Comparison of ENCODE assay signal across 14 cellular contexts in genomic region chr2:201448701-201449100, GRCh38. TPM values are rescaled to one million over a fixed set of nuclear protein-coding genes. Genes with fewer than 3 reads are reported as not detected.
DNase-seq lines count a peak whose midpoint lies in the region; ATAC-seq, FAIRE-seq and TF ChIP-seq lines count a peak whose summit lies in the region.
"Had no signal": no experiment of that assay in that cellular context is flagged by ENCODE, and none has a peak within 500 bp of the region (broad histone marks: within the 10 kb centered on the region; RNA-seq: fewer than 3 reads in every experiment).

No MANE protein-coding gene starts in this region.

- DNase-seq in HepG2 (ENCODE audit: low spot score) = no peak
- no peak for DNase-seq in right lobe of liver
- DNase-seq in activated CD4-positive, alpha-beta T cell treated with anti-CD3 and anti-CD28 coated beads, Interleukin-2, amount 50 U/mL, for 4 hours = peak; percentile 20 to 27
- DNase-seq in endodermal cell = no peak
- peak in 1 of 2 donors; percentile 22 for DNase-seq in stimulated activated naive CD8-positive, alpha-beta T cell treated with anti-CD3 and anti-CD28 coated beads, Interleukin-15, amount 100 ng/mL, for 72 hours
- no peak for DNase-seq in RPMI8226
- DNase-seq: amniotic stem cell, H7, NCI-H526 treated with DMSO at 0.1 percent for 48 hours, upper lobe of left lung had no signal

- H3K27ac Mint-ChIP-seq in endodermal cell = no peak overlapping the region
- H3K27ac Mint-ChIP-seq in stimulated activated naive CD8-positive, alpha-beta T cell treated with anti-CD3 and anti-CD28 coated beads, Interleukin-15, amount 100 ng/mL, for 72 hours = peak overlapping the region; percentile 47 to 50
- H3K27ac Mint-ChIP-seq: neural progenitor cell had no signal

- no peak overlapping the region for H3K27ac ChIP-seq in HepG2 (ENCODE audit: extremely low read length, insufficient read depth, low read length)
- no peak overlapping the region for H3K27ac ChIP-seq in right lobe of liver
- no peak overlapping the region for H3K27ac ChIP-seq in endodermal cell (ENCODE audit: low read depth, low read length)
- H3K27ac ChIP-seq: neural progenitor cell, upper lobe of left lung had no signal

- peak overlapping the region; percentile 45 for H3K4me2 ChIP-seq in HepG2 (ENCODE audit: low read depth, low read length)
- H3K4me2 ChIP-seq: neural progenitor cell had no signal

- intact Hi-C loops in HepG2 (cut with micrococcal nuclease; ENCODE audit: unreplicated experiment) = no loop called here
- intact Hi-C loops in right lobe of liver (cut with DNase I) = no loop called here

- H3K9me3 Mint-ChIP-seq in endodermal cell = no peaks in the 10 kb centered on the region
- H3K9me3 Mint-ChIP-seq in stimulated activated naive CD8-positive, alpha-beta T cell treated with anti-CD3 and anti-CD28 coated beads, Interleukin-15, amount 100 ng/mL, for 72 hours = no peaks in the 10 kb centered on the region
- H3K9me3 Mint-ChIP-seq: neural progenitor cell had no signal

- H3K36me3 Mint-ChIP-seq in endodermal cell (ENCODE audit: low read depth) = no peaks in the 10 kb centered on the region
- H3K36me3 Mint-ChIP-seq: neural progenitor cell had no signal

- no peaks in the 10 kb centered on the region for H3K9me3 ChIP-seq in HepG2 (ENCODE audit: low read length)
- no peaks in the 10 kb centered on the region for H3K9me3 ChIP-seq in right lobe of liver
- no peaks in the 10 kb centered on the region for H3K9me3 ChIP-seq in endodermal cell (ENCODE audit: control insufficient read depth, low read length)
- H3K9me3 ChIP-seq: upper lobe of left lung had no signal

- TF ChIP-seq POLR2A in HepG2 (IDR thresholded peaks at IDR 0.05; ENCODE audit: insufficient read depth in 1 of 2, low read depth in 2 of 2, low read length in 2 of 2) = no peak
- no peak for TF ChIP-seq POLR2A in right lobe of liver (IDR thresholded peaks at IDR 0.05)

- TF ChIP-seq CTCF in HepG2 (CRISPR knock-in tag; IDR thresholded peaks at IDR 0.05) (no peak), right lobe of liver (IDR thresholded peaks at IDR 0.05) (no peak), endodermal cell (conservative IDR thresholded peaks at IDR 0.05) (no peak)

- H3K4me1 ChIP-seq in HepG2 (ENCODE audit: insufficient read depth, low read length) = peaks cover 68% of the 10 kb centered on the region
- H3K4me1 ChIP-seq in right lobe of liver = peaks cover 0 to 31% (median 6%) of the 10 kb centered on the region in 4 donors
- peaks cover 7% of the 10 kb centered on the region for H3K4me1 ChIP-seq in endodermal cell (ENCODE audit: control insufficient read depth, insufficient read depth, low read length)

- H3K79me2 ChIP-seq in HepG2 (ENCODE audit: insufficient read depth, low read length) = peaks cover 30% of the 10 kb centered on the region

- 92% methylated on average over 4 of the region's 4 CpGs for WGBS in HepG2 (ENCODE audit: low lambda C conversion rate)
- 91% methylated on average over 4 of the region's 4 CpGs for WGBS in right lobe of liver (ENCODE audit: insufficient coverage, low coverage, low lambda C conversion rate, missing lambda C conversion rate)
- WGBS in endodermal cell (ENCODE audit: insufficient coverage in 1 of 2, insufficient read length in 1 of 2), 2 experiments = 82 to 92% methylated on average over 2 to 4 of the region's 4 CpGs

- no peak for TF ChIP-seq RAD21 in HepG2 (CRISPR knock-in tag; IDR thresholded peaks at IDR 0.05)

- H2AFZ ChIP-seq in HepG2 (ENCODE audit: low read length) = no peak overlapping the region
- H2AFZ ChIP-seq: neural progenitor cell had no signal

- in situ Hi-C loops in HepG2 (cut with HindIII; ENCODE audit: extremely low pct_ligation_motif_present, low pct_unique_long_range_greater_than_20kb) = no loop called here

- TF ChIP-seq EP300 in HepG2 (IDR thresholded peaks at IDR 0.05; ENCODE audit: low read depth in 2 of 2, low read length in 2 of 2) (no peak), HepG2 (CRISPR knock-in tag; IDR thresholded peaks at IDR 0.05; ENCODE audit: borderline replicate concordance) (no peak)

- H3K36me3 ChIP-seq in HepG2 (replicated peaks in 1 of 2; ENCODE audit: control insufficient read depth in 1 of 2, insufficient read depth in 2 of 2, low read length in 2 of 2) = no peaks in the 10 kb centered on the region
- no peaks in the 10 kb centered on the region for H3K36me3 ChIP-seq in right lobe of liver
- no peaks in the 10 kb centered on the region for H3K36me3 ChIP-seq in endodermal cell (ENCODE audit: control insufficient read depth, insufficient read depth, low read length)
- H3K36me3 ChIP-seq: neural progenitor cell, upper lobe of left lung had no signal

- H3K27me3 ChIP-seq in HepG2 (ENCODE audit: control insufficient read depth in 1 of 2, insufficient read depth in 2 of 2, low read length in 2 of 2) (no peaks in the 10 kb centered on the region; a peak in 2 of 5 replicates), right lobe of liver (no peaks in the 10 kb centered on the region), endodermal cell (ENCODE audit: control insufficient read depth, insufficient read depth, low read length, poor library complexity, severe bottlenecking) (no peaks in the 10 kb centered on the region)
- H3K27me3 ChIP-seq: upper lobe of left lung had no signal

- BruUV-seq in HepG2 (replicated peaks; lab: Mats Ljungman, UMichigan) = no TSS peak

- peak overlapping the region; percentile 94 for H3K4me3 Mint-ChIP-seq in endodermal cell
- peak overlapping the region; percentile 62 to 72 for H3K4me3 Mint-ChIP-seq in stimulated activated naive CD8-positive, alpha-beta T cell treated with anti-CD3 and anti-CD28 coated beads, Interleukin-15, amount 100 ng/mL, for 72 hours
- H3K4me3 Mint-ChIP-seq: neural progenitor cell had no signal

- no peak for FAIRE-seq in HepG2 (lab: Jason Lieb, UNC)
- FAIRE-seq: endothelial cell of umbilical vein had no signal

- peaks cover 53% of the 10 kb centered on the region for H3K4me1 Mint-ChIP-seq in endodermal cell
- H3K4me1 Mint-ChIP-seq in stimulated activated naive CD8-positive, alpha-beta T cell treated with anti-CD3 and anti-CD28 coated beads, Interleukin-15, amount 100 ng/mL, for 72 hours = peaks cover 58% of the 10 kb centered on the region

- H4K20me1 ChIP-seq in HepG2 (ENCODE audit: insufficient read depth, low read length) = no peaks in the 10 kb centered on the region

- H3K9ac ChIP-seq in HepG2 (ENCODE audit: insufficient read depth, low read depth, low read length) (no peak overlapping the region), endodermal cell (ENCODE audit: extremely low read depth, low read length, poor library complexity, severe bottlenecking) (no peak overlapping the region)
- H3K9ac ChIP-seq: neural progenitor cell had no signal

- H3K27me3 Mint-ChIP-seq in endodermal cell (ENCODE audit: insufficient read depth) = no peaks in the 10 kb centered on the region
- no peaks in the 10 kb centered on the region for H3K27me3 Mint-ChIP-seq in stimulated activated naive CD8-positive, alpha-beta T cell treated with anti-CD3 and anti-CD28 coated beads, Interleukin-15, amount 100 ng/mL, for 72 hours

- no peak for ATAC-seq in HepG2
- no peak for ATAC-seq in right lobe of liver
- ATAC-seq in stimulated activated naive CD8-positive, alpha-beta T cell treated with anti-CD3 and anti-CD28 coated beads, Interleukin-15, amount 100 ng/mL, for 72 hours = no peak
- no peak for ATAC-seq in HG03045 (IDR thresholded peaks at IDR 0.05; ENCODE audit: unreplicated experiment)
- no peak for ATAC-seq in GM18907 (IDR thresholded peaks at IDR 0.05; ENCODE audit: unreplicated experiment)

- CTCF ChIA-PET in HepG2 (lab: Yijun Ruan, JAX; ENCODE audit: low intra/inter-chr PET ratio, low total read pairs) = no interaction called here

- POLR2A ChIA-PET in HepG2 (lab: Yijun Ruan, JAX) = no interaction called here

- H3K4me3 ChIP-seq in HepG2 (replicated peaks in 1 of 3; ENCODE audit: insufficient read depth in 1 of 3, low read depth in 2 of 3, low read length in 3 of 3) (no peak overlapping the region; a peak in 1 of 6 replicates), right lobe of liver (no peak overlapping the region), endodermal cell (ENCODE audit: low read length) (peak overlapping the region; percentile 21)
- H3K4me3 ChIP-seq: neural progenitor cell, upper lobe of left lung had no signal

RNA-seq across cellular contexts. Expression of gene TRAK2, which starts 2.6 kb away (rescaled TPM):
- total RNA-seq in HepG2 (2016; rRNA removed; fragmentation: Illumina TruSeq; extraction: Trizol) = 21.0 and 32.4 TPM in 2 replicates
- total RNA-seq in HepG2 (2016; cell fraction: cytosol; rRNA removed; fragmentation: Illumina TruSeq; extraction: Trizol; ENCODE audit: low read depth) = 7.5 and 7.9 TPM in 2 replicates
- 19.5 and 29.4 TPM in 2 replicates for total RNA-seq in HepG2 (2016; cell fraction: insoluble cytoplasmic fraction; rRNA removed; fragmentation: Illumina TruSeq; extraction: Trizol)
- total RNA-seq in HepG2 (2016; cell fraction: membrane; rRNA removed; fragmentation: Illumina TruSeq; extraction: Trizol) = 30.0 and 33.2 TPM in 2 replicates
- 26.8 and 28.3 TPM in 2 replicates for total RNA-seq in HepG2 (2016; cell fraction: nucleus; rRNA removed; fragmentation: Illumina TruSeq; extraction: Trizol)
- polyA plus RNA-seq in HepG2 (2011; rRNA removed) = 7.7 and 8.9 TPM in 2 replicates
- 4.1 and 6.4 TPM in 2 replicates for polyA plus RNA-seq in HepG2 (2011; cell fraction: cytosol; rRNA removed)
- polyA plus RNA-seq in HepG2 (2011; cell fraction: nucleus; rRNA removed) = 9.3 and 10.7 TPM in 2 replicates
- polyA plus RNA-seq in HepG2 (2012) = 7.2 and 8.6 TPM in 2 replicates
- 3.4 and 4.8 TPM in 2 replicates for polyA plus RNA-seq in HepG2 (2016; cell fraction: cytosol; fragmentation: Illumina TruSeq; extraction: Trizol; ENCODE audit: low read depth)
- polyA plus RNA-seq in HepG2 (2016; cell fraction: insoluble cytoplasmic fraction; fragmentation: Illumina TruSeq; extraction: Trizol; ENCODE audit: low read depth) = 15.6 and 16.6 TPM in 2 replicates
- polyA plus RNA-seq in HepG2 (2016; cell fraction: membrane; fragmentation: Illumina TruSeq; extraction: Trizol; ENCODE audit: low read depth) = 11.2 and 11.7 TPM in 2 replicates
- 16.4 and 17.3 TPM in 2 replicates for polyA plus RNA-seq in HepG2 (2016; cell fraction: nucleus; fragmentation: Illumina TruSeq; extraction: Trizol; ENCODE audit: insufficient read depth, low read depth)
- 11.7 and 20.5 TPM in 2 replicates for polyA minus RNA-seq in HepG2 (2011; rRNA and poly(A)+ RNA removed; ENCODE audit: low replicate concordance)
- polyA minus RNA-seq in HepG2 (2011; cell fraction: cytosol; rRNA and poly(A)+ RNA removed) = 8.0 and 9.8 TPM in 2 replicates
- 45.7 and 50.8 TPM in 2 replicates for polyA minus RNA-seq in HepG2 (2011; cell fraction: nucleus; rRNA and poly(A)+ RNA removed)
- total RNA-seq in right lobe of liver = 10 to 100 TPM; 13.3 to 18.4 (median 14.2) TPM
- total RNA-seq in endodermal cell = 10 to 100 TPM; 14.8 to 15.2 TPM
- 9.5 TPM for polyA plus RNA-seq in endodermal cell (2013, experiment 1 of 2)
- 8.0 TPM for polyA plus RNA-seq in endodermal cell (2013, experiment 2 of 2)

RNA-seq across cellular contexts. Expression of gene STRADB, which starts 2.8 kb away (rescaled TPM):
- total RNA-seq in HepG2 (2016; rRNA removed; fragmentation: Illumina TruSeq; extraction: Trizol) = 66.6 and 73.8 TPM in 2 replicates
- total RNA-seq in HepG2 (2016; cell fraction: cytosol; rRNA removed; fragmentation: Illumina TruSeq; extraction: Trizol; ENCODE audit: low read depth) = 155 and 168 TPM in 2 replicates
- total RNA-seq in HepG2 (2016; cell fraction: insoluble cytoplasmic fraction; rRNA removed; fragmentation: Illumina TruSeq; extraction: Trizol) = 65.4 and 69.5 TPM in 2 replicates
- 248 and 275 TPM in 2 replicates for total RNA-seq in HepG2 (2016; cell fraction: membrane; rRNA removed; fragmentation: Illumina TruSeq; extraction: Trizol)
- total RNA-seq in HepG2 (2016; cell fraction: nucleus; rRNA removed; fragmentation: Illumina TruSeq; extraction: Trizol) = 48.5 and 52.0 TPM in 2 replicates
- 28.6 and 34.1 TPM in 2 replicates for polyA plus RNA-seq in HepG2 (2011; rRNA removed)
- polyA plus RNA-seq in HepG2 (2011; cell fraction: cytosol; rRNA removed) = 14.8 and 23.2 TPM in 2 replicates
- polyA plus RNA-seq in HepG2 (2011; cell fraction: nucleus; rRNA removed) = 14.3 and 19.5 TPM in 2 replicates
- 28.1 and 39.7 TPM in 2 replicates for polyA plus RNA-seq in HepG2 (2012)
- 187 and 197 TPM in 2 replicates for polyA plus RNA-seq in HepG2 (2016; cell fraction: cytosol; fragmentation: Illumina TruSeq; extraction: Trizol; ENCODE audit: low read depth)
- 78.3 and 87.0 TPM in 2 replicates for polyA plus RNA-seq in HepG2 (2016; cell fraction: insoluble cytoplasmic fraction; fragmentation: Illumina TruSeq; extraction: Trizol; ENCODE audit: low read depth)
- polyA plus RNA-seq in HepG2 (2016; cell fraction: membrane; fragmentation: Illumina TruSeq; extraction: Trizol; ENCODE audit: low read depth) = 257 and 275 TPM in 2 replicates
- 78.8 and 84.3 TPM in 2 replicates for polyA plus RNA-seq in HepG2 (2016; cell fraction: nucleus; fragmentation: Illumina TruSeq; extraction: Trizol; ENCODE audit: insufficient read depth, low read depth)
- 6.0 and 24.6 TPM in 2 replicates for polyA minus RNA-seq in HepG2 (2011; rRNA and poly(A)+ RNA removed; ENCODE audit: low replicate concordance)
- polyA minus RNA-seq in HepG2 (2011; cell fraction: cytosol; rRNA and poly(A)+ RNA removed) = 13.8 and 19.3 TPM in 2 replicates
- polyA minus RNA-seq in HepG2 (2011; cell fraction: nucleus; rRNA and poly(A)+ RNA removed) = 24.5 and 27.1 TPM in 2 replicates
- 10 to 100 TPM; 44.2 to 71.6 (median 63.4) TPM for total RNA-seq in right lobe of liver
- total RNA-seq in endodermal cell = 10 to 100 TPM; 39.7 to 50.1 TPM
- 40.0 TPM for polyA plus RNA-seq in endodermal cell (2013, experiment 1 of 2)
- 36.1 TPM for polyA plus RNA-seq in endodermal cell (2013, experiment 2 of 2)

Comparison
In these comparisons a context has a peak if more than half of its experiments do, and no peak if none do; other contexts are left out.
1. DNase-seq: peak in activated CD4-positive, alpha-beta T cell treated with anti-CD3 and anti-CD28 coated beads, Interleukin-2, amount 50 U/mL, for 4 hours (2 of 2); none in HepG2 (single experiment), right lobe of liver (0 of 3), endodermal cell (single experiment) and RPMI8226 (single experiment).